ENCODE assay signal across 8 cellular contexts in the genomic region with DNA sequence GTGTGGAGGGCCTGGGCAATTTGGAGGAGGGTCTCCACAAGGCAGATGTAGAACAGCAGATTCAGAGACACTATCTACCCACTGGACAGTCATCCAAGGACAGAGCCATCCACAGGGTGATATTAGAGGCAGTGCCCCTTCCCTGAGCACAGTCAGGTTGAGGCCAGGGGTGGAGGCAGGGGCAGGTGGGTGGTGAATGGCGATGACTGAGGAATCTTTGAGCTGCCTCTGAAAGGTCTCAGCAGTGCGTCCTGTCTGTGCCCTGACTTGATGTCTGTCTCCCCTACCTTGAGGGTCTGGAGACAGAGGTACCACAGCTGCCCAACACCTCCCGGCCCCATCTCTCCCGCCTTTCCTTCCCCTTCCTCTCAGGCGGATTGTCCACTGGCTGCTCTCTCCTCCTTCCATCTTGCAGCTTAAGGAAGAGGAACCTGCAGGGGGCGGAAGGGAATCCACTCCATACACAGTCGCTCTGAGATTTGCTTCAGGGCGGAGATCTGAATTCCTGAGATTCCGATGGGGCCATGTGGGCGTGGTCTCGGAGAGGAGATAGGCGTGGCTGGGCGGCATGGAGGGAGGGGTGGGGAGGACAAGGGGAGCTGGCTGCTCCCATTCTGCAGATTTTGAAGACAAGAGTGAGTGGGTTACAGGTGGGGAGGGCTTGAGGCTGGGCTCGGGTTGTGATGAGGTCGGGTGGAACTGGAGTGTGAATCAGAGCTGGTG. TPM values are rescaled to one million over a fixed set of nuclear protein-coding genes. Genes with fewer than 3 reads are reported as not detected.
DNase-seq lines count a peak whose midpoint lies in the region; ATAC-seq, FAIRE-seq and TF ChIP-seq lines count a peak whose summit lies in the region.

No MANE protein-coding gene starts in this region.

- H3K36me3 ChIP-seq in kidney epithelial cell (ENCODE audit: control insufficient read depth, insufficient read depth, low read length): no peaks in the 10 kb centered on the region
- no peaks in the 10 kb centered on the region for H3K36me3 ChIP-seq in uterus

- H3K27ac ChIP-seq in A549 (peak overlapping the region; percentile 80 to 84), uterus (no peak overlapping the region)

- no peak for TF ChIP-seq EP300 in A549 (IDR thresholded peaks at IDR 0.05)

- H3K27me3 ChIP-seq in kidney epithelial cell (ENCODE audit: control insufficient read depth, insufficient read depth, low read length) (no peaks in the 10 kb centered on the region), uterus (no peaks in the 10 kb centered on the region)

- peak overlapping the region; percentile 71 for H3K4me2 ChIP-seq in A549

- no peaks in the 10 kb centered on the region for H3K27me3 Mint-ChIP-seq in MCF 10A (ENCODE audit: insufficient read depth, unreplicated experiment)

- peak; percentile 56; a peak in 4 of 5 replicates for TF ChIP-seq RAD21 in A549 (conservative IDR thresholded peaks at IDR 0.05 in 1 of 2, IDR thresholded peaks at IDR 0.05 in 1 of 2)

- POLR2A ChIA-PET in A549 (lab: Yijun Ruan, JAX): interaction anchor here (1.1 kb wide), 1 partner anchor 36 kb away, joined by 3 read pairs; no protein-coding TSS in a partner anchor
- POLR2A ChIA-PET in MCF 10A (lab: Yijun Ruan, JAX): interaction anchor here (0.6 to 1.7 kb wide), 10 partner anchors 16 to 128 kb away, joined by 3 to 11 read pairs (median 4); no protein-coding TSS in a partner anchor

- H3K36me3 Mint-ChIP-seq in MCF 10A (ENCODE audit: insufficient read depth, unreplicated experiment): no peaks in the 10 kb centered on the region

- H3K9me3 Mint-ChIP-seq in MCF 10A (ENCODE audit: unreplicated experiment): no peaks in the 10 kb centered on the region

- DNase-seq in A549 (ENCODE audit: low read depth in 1 of 2, low spot score in 1 of 2): peak; percentile 85 to 87
- peak; percentile 53 for DNase-seq in HS-5 (ENCODE audit: low read depth)
- DNase-seq in MCF 10A (ENCODE audit: unreplicated experiment): peak; percentile 88
- DNase-seq in kidney epithelial cell (ENCODE audit: low read depth): peak; percentile 61
- DNase-seq in uterus: peak; percentile 48 to 63
- DNase-seq in NCI-H510A (lab: John Stamatoyannopoulos, UW): no peak
- no peak for DNase-seq in cerebellum (ENCODE audit: low spot score)
- no peak for DNase-seq in midbrain (lab: John Stamatoyannopoulos, UW)

- peak; percentile 41 for TF ChIP-seq CTCF in A549 (IDR thresholded peaks at IDR 0.05)
- TF ChIP-seq CTCF in MCF 10A (IDR thresholded peaks at IDR 0.05; ENCODE audit: unreplicated experiment): peak; percentile 50
- peak; percentile 70 for TF ChIP-seq CTCF in kidney epithelial cell (IDR thresholded peaks at IDR 0.05; ENCODE audit: insufficient read depth, low read length, poor library complexity, severe bottlenecking)
- peak in 3 of 4 experiments; percentile 12 to 39 (median 23) for TF ChIP-seq CTCF in uterus (IDR thresholded peaks at IDR 0.05)

- peaks cover 29% of the 10 kb centered on the region for H3K4me1 Mint-ChIP-seq in MCF 10A (ENCODE audit: insufficient read depth, unreplicated experiment)

- H3K4me3 ChIP-seq in A549 (peak overlapping the region; percentile 12; the same call in 1 of the 3 replicates), kidney epithelial cell (ENCODE audit: low read depth, low read length) (no peak overlapping the region), uterus (no peak overlapping the region)

- no peak for TF ChIP-seq POLR2A in A549 (IDR thresholded peaks at IDR 0.05; ENCODE audit: low read length)
- no peak for TF ChIP-seq POLR2A in uterus (IDR thresholded peaks at IDR 0.05)

- H3K4me3 Mint-ChIP-seq in MCF 10A (ENCODE audit: unreplicated experiment): peak overlapping the region; percentile 54

- peak overlapping the region; percentile 43 for H3K27ac Mint-ChIP-seq in MCF 10A (ENCODE audit: low read depth, unreplicated experiment)

- H3K9me3 ChIP-seq in A549 (no peaks in the 10 kb centered on the region), uterus (no peaks in the 10 kb centered on the region)

- ATAC-seq in A549: peak; percentile 95 to 97

- H3K4me1 ChIP-seq in A549: peaks cover 14% of the 10 kb centered on the region
- no peaks in the 10 kb centered on the region for H3K4me1 ChIP-seq in uterus

- intact Hi-C loops in MCF 10A (cut with micrococcal nuclease) (loop anchor here (1.0 kb wide), 2 partner anchors 27 to 128 kb away; no protein-coding TSS in a partner anchor), uterus (cut with DNase I; ENCODE audit: low total_unique reads) (no loop called here)

- CTCF ChIA-PET in A549 (lab: Yijun Ruan, JAX) (interaction anchor here (0.6 to 4.7 kb wide), 32 partner anchors 10 to 298 kb away, joined by 3 to 47 read pairs (median 4); partner anchors contain the start of genes SFTA2 and VARS2), MCF 10A (lab: Yijun Ruan, JAX) (interaction anchor here (0.7 to 3.4 kb wide), 11 partner anchors 16 to 296 kb away, joined by 3 to 38 read pairs (median 5); partner anchors contain the start of gene VARS2)

- no peak for FAIRE-seq in A549 (lab: Jason Lieb, UNC)

- BruUV-seq in MCF 10A (replicated peaks; lab: Mats Ljungman, UMichigan): no TSS peak

- 16% methylated on average over 8 of the region's 15 CpGs for WGBS in A549 (ENCODE audit: missing lambda C conversion rate)

TF ChIP-seq in A549, 52 proteins besides CTCF, POLR2A, EP300 and RAD21:
- TF ChIP-seq MAX (IDR thresholded peaks at IDR 0.05) (peak; percentile 42), SMC3 (IDR thresholded peaks at IDR 0.05) (peak; percentile 63), HES2 (IDR thresholded peaks at IDR 0.05) (no peak), JUN (IDR thresholded peaks at IDR 0.05) (no peak)

RNA-seq across cellular contexts. Expression of gene MUCL3, which starts 1.7 kb away (rescaled TPM):
- polyA plus RNA-seq in A549 (2011; rRNA removed): 0.01 and 0.07 TPM in 2 replicates
- 0.03 and 0.04 TPM in 2 replicates for polyA plus RNA-seq in A549 (2012; cell fraction: cytosol; rRNA removed)
- polyA plus RNA-seq in A549 (2012; cell fraction: nucleus; rRNA removed): not detected in 2 replicates
- 0.03 to 0.08 TPM (median 0.04 TPM) in 3 replicates for polyA plus RNA-seq in A549 (2017; fragmentation: RNase III; extraction: RNeasy Plus Mini Kit Qiagen cat#74134 plus additional on column Dnase treatment)
- not detected in 2 replicates for polyA minus RNA-seq in A549 (2011; rRNA and poly(A)+ RNA removed)
- total RNA-seq in MCF 10A (2022): not detected in 2 replicates
- not detected in 2 replicates for total RNA-seq in kidney epithelial cell
- under 1 TPM in 1 of 4 donors, not detected in 3; under 0.01 TPM for total RNA-seq in uterus
- total RNA-seq in cerebellum: not detected

RNA-seq across cellular contexts. Expression of gene SFTA2, which starts 10.5 kb away (rescaled TPM):
- polyA plus RNA-seq in A549 (2011; rRNA removed) (not detected in 2 replicates), A549 (2017; fragmentation: RNase III; extraction: RNeasy Plus Mini Kit Qiagen cat#74134 plus additional on column Dnase treatment) (not detected in 3 replicates)
- polyA plus RNA-seq in A549 (2012; cell fraction: cytosol; rRNA removed): not detected in 2 replicates
- polyA plus RNA-seq in A549 (2012; cell fraction: nucleus; rRNA removed): not detected in 2 replicates
- not detected in 2 replicates for polyA minus RNA-seq in A549 (2011; rRNA and poly(A)+ RNA removed)
- total RNA-seq in MCF 10A (2022) (not detected in 2 replicates), kidney epithelial cell (1.0 TPM in 1 of 2 replicates, not detected in the other), uterus (1 to 10 TPM in 1 of 4 donors, not detected in 3; 1.1 TPM), cerebellum (not detected)

RNA-seq across cellular contexts. Expression of gene VARS2, which starts 28.5 kb away (rescaled TPM):
- polyA plus RNA-seq in A549 (2011; rRNA removed) (15.5 and 16.1 TPM in 2 replicates), A549 (2017; fragmentation: RNase III; extraction: RNeasy Plus Mini Kit Qiagen cat#74134 plus additional on column Dnase treatment) (12.4 to 15.2 TPM (median 15.0 TPM) in 3 replicates)
- polyA plus RNA-seq in A549 (2012; cell fraction: cytosol; rRNA removed): 9.3 and 10.9 TPM in 2 replicates
- 45.6 and 48.3 TPM in 2 replicates for polyA plus RNA-seq in A549 (2012; cell fraction: nucleus; rRNA removed)
- polyA minus RNA-seq in A549 (2011; rRNA and poly(A)+ RNA removed): 25.9 and 30.4 TPM in 2 replicates
- total RNA-seq in MCF 10A (2022) (38.8 and 52.7 TPM in 2 replicates), kidney epithelial cell (34.7 and 37.7 TPM in 2 replicates), uterus (10 to 100 TPM; 12.6 to 34.2 (median 22.4) TPM), cerebellum (49.5 TPM)

RNA-seq across cellular contexts. Expression of gene GTF2H4, which starts 34.5 kb away (rescaled TPM):
- polyA plus RNA-seq in A549 (2011; rRNA removed): 19.7 and 24.8 TPM in 2 replicates
- polyA plus RNA-seq in A549 (2012; cell fraction: cytosol; rRNA removed): 18.4 and 23.2 TPM in 2 replicates
- 40.1 and 43.4 TPM in 2 replicates for polyA plus RNA-seq in A549 (2012; cell fraction: nucleus; rRNA removed)
- polyA plus RNA-seq in A549 (2017; fragmentation: RNase III; extraction: RNeasy Plus Mini Kit Qiagen cat#74134 plus additional on column Dnase treatment): 24.1 to 28.6 TPM (median 24.9 TPM) in 3 replicates
- 12.5 and 15.0 TPM in 2 replicates for polyA minus RNA-seq in A549 (2011; rRNA and poly(A)+ RNA removed)
- 30.6 and 33.9 TPM in 2 replicates for total RNA-seq in MCF 10A (2022)
- 23.0 and 27.7 TPM in 2 replicates for total RNA-seq in kidney epithelial cell
- 10 to 100 TPM in 3 of 4 donors, not detected in 1; 27.4 to 96.6 (median 65.2) TPM for total RNA-seq in uterus
- 39.6 TPM for total RNA-seq in cerebellum

RNA-seq across cellular contexts. Expression of gene MUC21, which starts 41.0 kb away (rescaled TPM):
- polyA plus RNA-seq in A549 (2011; rRNA removed) (not detected in 2 replicates), A549 (2017; fragmentation: RNase III; extraction: RNeasy Plus Mini Kit Qiagen cat#74134 plus additional on column Dnase treatment) (not detected in 3 replicates)
- polyA plus RNA-seq in A549 (2012; cell fraction: cytosol; rRNA removed): not detected in 2 replicates
- polyA plus RNA-seq in A549 (2012; cell fraction: nucleus; rRNA removed): not detected in 2 replicates
- polyA minus RNA-seq in A549 (2011; rRNA and poly(A)+ RNA removed): not detected in 2 replicates
- total RNA-seq in MCF 10A (2022) (not detected in 2 replicates), kidney epithelial cell (not detected in 2 replicates), uterus (under 1 TPM in 2 of 4 donors, not detected in 2; 0.28 to 0.59 TPM), cerebellum (not detected)

Comparison
In these comparisons a context has a peak if more than half of its experiments do, and no peak if none do; other contexts are left out.
1. DNase-seq: peak in A549 (2 of 2), HS-5 (single experiment), MCF 10A (single experiment), kidney epithelial cell (single experiment) and uterus (2 of 2); none in NCI-H510A (single experiment), cerebellum (single experiment) and midbrain (single experiment).
2. H3K27ac ChIP-seq: peak in A549 (2 of 2); none in uterus (0 of 2).
3. Peak in every context shown above with its lines, with median percentiles within 50 percentile points of each other: CTCF ChIP-seq.